29 cellular contexts compared by ENCODE assay signal in the genomic region with DNA sequence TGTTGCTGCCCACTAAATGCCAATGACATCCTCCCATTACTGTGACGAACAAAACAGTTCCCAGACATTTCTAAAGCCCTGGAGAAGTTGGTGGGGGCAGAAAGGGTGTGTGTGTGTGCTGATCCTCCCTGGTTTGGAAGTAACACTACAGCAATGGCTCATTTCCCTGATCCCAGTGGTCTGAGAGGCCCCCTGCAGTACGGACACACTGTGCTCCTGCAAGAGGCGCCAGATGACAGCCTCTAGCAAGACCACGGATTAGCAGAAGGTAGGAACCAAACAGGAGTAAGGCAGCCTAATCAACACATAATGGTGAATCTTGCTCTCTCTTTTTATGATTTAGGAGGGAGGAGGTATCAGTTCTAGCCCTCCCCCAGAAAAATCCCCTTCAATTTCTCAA. TPM values are rescaled to one million over a fixed set of nuclear protein-coding genes. Genes with fewer than 3 reads are reported as not detected.
"Had no signal": no experiment of that assay in that cellular context is flagged by ENCODE, and none has a peak within 500 bp of the region (broad histone marks: within the 10 kb centered on the region; RNA-seq: fewer than 3 reads in every experiment).

No MANE protein-coding gene starts in this region.

- H3K36me3 ChIP-seq: SJCRH30 had no signal

- H3K4me3 Mint-ChIP-seq: activated CD4-positive, alpha-beta T cell treated with anti-CD3 and anti-CD28 coated beads for 36 hours; activated CD4-positive, alpha-beta T cell treated with anti-CD3 and anti-CD28 coated beads, Interleukin-2, amount 10 ng/mL, durations not matched to agents 7 days and 5 days; activated CD8-positive, alpha-beta T cell treated with anti-CD3 and anti-CD28 coated beads, Interleukin-2, amount 10 ng/mL, durations not matched to agents 7 days and 5 days; activated naive CD4-positive, alpha-beta T cell treated with anti-CD3 and anti-CD28 coated beads for 36 hours; activated T-cell treated with anti-CD3 and anti-CD28 coated beads, Interleukin-2, amount 50 U/mL, for 24 hours; brain had no signal

- H3K9me3 ChIP-seq: SJCRH30 had no signal

- DNase-seq: activated CD4-positive, alpha-beta T cell treated with anti-CD3 and anti-CD28 coated beads for 36 hours; activated CD4-positive, alpha-beta T cell treated with anti-CD3 and anti-CD28 coated beads, Interleukin-2, amount 10 ng/mL, durations not matched to agents 7 days and 5 days; activated CD4-positive, alpha-beta T cell treated with anti-CD3 and anti-CD28 coated beads, Interleukin-2, amount 50 U/mL, for 48 hours; activated CD8-positive, alpha-beta T cell treated with anti-CD3 and anti-CD28 coated beads, Interleukin-2, amount 10 ng/mL, durations not matched to agents 7 days and 5 days; activated gamma-delta T cell treated with Interleukin-2 at 50 U/mL for 16 hours; activated naive CD4-positive, alpha-beta T cell treated with anti-CD3 and anti-CD28 coated beads for 36 hours; activated T-cell treated with anti-CD3 and anti-CD28 coated beads, Interleukin-2, amount 50 U/mL, for 24 hours; anterior cingulate cortex; caudate nucleus; Kasumi-1; KG1; MM.1S; NCI-H146; NCI-H2029 treated with DMSO at 0.1 percent for 48 hours; NCI-H2107; NCI-H510A; NCI-H526; NCI-H774; SHP77; SJCRH30; T1000 had no signal

- H3K36me3 Mint-ChIP-seq: activated naive CD4-positive, alpha-beta T cell treated with anti-CD3 and anti-CD28 coated beads, Interleukin-2, amount 50 U/mL, for 72 hours; brain had no signal

- H3K4me1 ChIP-seq: SJCRH30 had no signal

- H3K27ac Mint-ChIP-seq: activated CD4-positive, alpha-beta T cell treated with anti-CD3 and anti-CD28 coated beads for 36 hours; activated CD4-positive, alpha-beta T cell treated with anti-CD3 and anti-CD28 coated beads, Interleukin-2, amount 10 ng/mL, durations not matched to agents 7 days and 5 days; activated CD8-positive, alpha-beta T cell treated with anti-CD3 and anti-CD28 coated beads, Interleukin-2, amount 10 ng/mL, durations not matched to agents 7 days and 5 days; activated naive CD4-positive, alpha-beta T cell treated with anti-CD3 and anti-CD28 coated beads for 36 hours; activated naive CD4-positive, alpha-beta T cell treated with anti-CD3 and anti-CD28 coated beads, Interleukin-2, amount 50 U/mL, for 72 hours; activated T-cell treated with anti-CD3 and anti-CD28 coated beads, Interleukin-2, amount 50 U/mL, for 24 hours had no signal

- H3K4me1 Mint-ChIP-seq: activated CD4-positive, alpha-beta T cell treated with anti-CD3 and anti-CD28 coated beads for 36 hours; activated CD4-positive, alpha-beta T cell treated with anti-CD3 and anti-CD28 coated beads, Interleukin-2, amount 10 ng/mL, durations not matched to agents 7 days and 5 days had no signal

- H3K9me3 Mint-ChIP-seq: activated CD4-positive, alpha-beta T cell treated with anti-CD3 and anti-CD28 coated beads, Interleukin-2, amount 10 ng/mL, durations not matched to agents 7 days and 5 days; activated naive CD4-positive, alpha-beta T cell treated with anti-CD3 and anti-CD28 coated beads for 36 hours; activated naive CD4-positive, alpha-beta T cell treated with anti-CD3 and anti-CD28 coated beads, Interleukin-2, amount 50 U/mL, for 72 hours; activated T-cell treated with anti-CD3 and anti-CD28 coated beads, Interleukin-2, amount 50 U/mL, for 24 hours; brain had no signal

- H3K27ac ChIP-seq: SJCRH30, SK-N-MC had no signal

- H3K4me3 ChIP-seq: SJCRH30, SK-N-MC had no signal

- ATAC-seq: activated CD4-positive, alpha-beta T cell treated with anti-CD3 and anti-CD28 coated beads for 36 hours; activated CD4-positive, CD25-positive, alpha-beta regulatory T cell treated with anti-CD3 and anti-CD28 coated beads, Interleukin-2, amount 50 U/mL, for 24 hours; activated CD8-positive, alpha-beta T cell treated with anti-CD3 and anti-CD28 coated beads, Interleukin-2, amount 10 ng/mL, durations not matched to agents 7 days and 5 days; activated naive CD4-positive, alpha-beta T cell treated with anti-CD3 and anti-CD28 coated beads, Interleukin-2, amount 50 U/mL, for 72 hours; Panc1 had no signal

- H3K27me3 ChIP-seq: SJCRH30 had no signal

- H3K27me3 Mint-ChIP-seq: activated CD4-positive, alpha-beta T cell treated with anti-CD3 and anti-CD28 coated beads, Interleukin-2, amount 10 ng/mL, durations not matched to agents 7 days and 5 days had no signal

RNA-seq across cellular contexts. Expression of a gene that starts 49.6 kb away (rescaled TPM):
- total RNA-seq: activated CD4-positive, alpha-beta T cell treated with anti-CD3 and anti-CD28 coated beads for 36 hours; activated CD4-positive, alpha-beta T cell treated with anti-CD3 and anti-CD28 coated beads, Interleukin-2, amount 10 ng/mL, durations not matched to agents 7 days and 5 days; activated CD8-positive, alpha-beta T cell treated with anti-CD3 and anti-CD28 coated beads, Interleukin-2, amount 10 ng/mL, durations not matched to agents 7 days and 5 days; activated naive CD4-positive, alpha-beta T cell treated with anti-CD3 and anti-CD28 coated beads for 36 hours; activated naive CD4-positive, alpha-beta T cell treated with anti-CD3 and anti-CD28 coated beads, Interleukin-2, amount 50 U/mL, for 72 hours; bronchial epithelial cell; T-helper 1 cell treated with Interleukin-12 subunit alpha and Interleukin-12 subunit beta and Interleukin-4 antibody, amounts not matched to agents 30 ng/mL and 1 ng/mL, for 36 hours; T-helper 2 cell treated with Interferon-gamma antibody and Interleukin-4, amounts not matched to agents 100 ng/mL and 5 ng/mL, for 36 hours had no signal
